In genomic region chr2:68774569-68775271, GRCh38 we compare ENCODE assay signal across 8 cellular contexts. TPM values are rescaled to one million over a fixed set of nuclear protein-coding genes. Genes with fewer than 3 reads are reported as not detected.
DNase-seq lines count a peak whose midpoint lies in the region; ATAC-seq and TF ChIP-seq lines count a peak whose summit lies in the region.

No MANE protein-coding gene starts in this region.

- intact Hi-C loops in left lung (cut with DNase I): no loop called here

- DNase-seq in GM13977 (ENCODE audit: low spot score): peak; percentile 67
- peak; percentile 56 to 95 (median 92) for DNase-seq in Peyer's patch
- peak; percentile 58 to 83 for DNase-seq in activated naive CD4-positive, alpha-beta T cell treated with anti-CD3 and anti-CD28 coated beads, Interleukin-2, amount 50 U/mL, for 72 hours (ENCODE audit: low spot score in 2 of 2)
- DNase-seq in left lung: peak; percentile 76 to 95
- DNase-seq in stimulated activated naive CD4-positive, alpha-beta T cell (lab: John Stamatoyannopoulos, UW): peak in 5 of 6 experiments; percentile 20 to 41 (median 30)
- no peak for DNase-seq in NCI-H1105 (lab: John Stamatoyannopoulos, UW)
- DNase-seq in occipital lobe (lab: John Stamatoyannopoulos, UW): no peak

- H3K4me1 ChIP-seq in Peyer's patch (peaks cover 0 to 32% (median 17%) of the 10 kb centered on the region in 4 donors), left lung (peaks cover 27 to 95% of the 10 kb centered on the region in 2 donors)

- H3K36me3 ChIP-seq in Peyer's patch: no peaks in the 10 kb centered on the region
- no peaks in the 10 kb centered on the region for H3K36me3 ChIP-seq in left lung

- in situ Hi-C loops in GM13977 (cut with MboI; ENCODE audit: low pct_unique_long_range_greater_than_20kb, low sequenced_read_pairs, unreplicated experiment): loop anchor here (10.0 kb wide), 1 partner anchor 130 kb away; no protein-coding TSS in a partner anchor

- TF ChIP-seq POLR2A in Peyer's patch (IDR thresholded peaks at IDR 0.05): peak in 1 of 2 donors; percentile 50

- ATAC-seq in HG02798 (IDR thresholded peaks at IDR 0.05; ENCODE audit: poor library complexity, unreplicated experiment) (peak; percentile 90), left lung (peak; percentile 72)
- peak; percentile 72 to 83 for ATAC-seq in activated naive CD4-positive, alpha-beta T cell treated with anti-CD3 and anti-CD28 coated beads, Interleukin-2, amount 50 U/mL, for 72 hours

- peak overlapping the region; percentile 51 to 89 for H3K27ac Mint-ChIP-seq in activated naive CD4-positive, alpha-beta T cell treated with anti-CD3 and anti-CD28 coated beads, Interleukin-2, amount 50 U/mL, for 72 hours

- peak overlapping the region; percentile 34 to 61 (median 47) for H3K4me3 ChIP-seq in Peyer's patch
- H3K4me3 ChIP-seq in left lung: peak overlapping the region; percentile 16 to 41

- H3K36me3 Mint-ChIP-seq in activated naive CD4-positive, alpha-beta T cell treated with anti-CD3 and anti-CD28 coated beads, Interleukin-2, amount 50 U/mL, for 72 hours: peaks cover 33 to 37% of the 10 kb centered on the region in 2 donors

- peak overlapping the region; percentile 81 to 94 (median 90) for H3K27ac ChIP-seq in Peyer's patch
- H3K27ac ChIP-seq in left lung: peak overlapping the region; percentile 79 to 96

- no peaks in the 10 kb centered on the region for H3K9me3 Mint-ChIP-seq in activated naive CD4-positive, alpha-beta T cell treated with anti-CD3 and anti-CD28 coated beads, Interleukin-2, amount 50 U/mL, for 72 hours

- no peaks in the 10 kb centered on the region for H3K27me3 ChIP-seq in Peyer's patch
- H3K27me3 ChIP-seq in left lung: no peaks in the 10 kb centered on the region

- TF ChIP-seq CTCF in GM13977 (IDR thresholded peaks at IDR 0.05; ENCODE audit: extremely low read depth, insufficient read depth, missing control alignments): peak; percentile 5
- no peak for TF ChIP-seq CTCF in Peyer's patch (IDR thresholded peaks at IDR 0.05)
- TF ChIP-seq CTCF in left lung (IDR thresholded peaks at IDR 0.05): no peak

- H3K9me3 ChIP-seq in Peyer's patch: no peaks in the 10 kb centered on the region
- H3K9me3 ChIP-seq in left lung: no peaks in the 10 kb centered on the region

RNA-seq across cellular contexts. Expression of gene ARHGAP25, which starts 40.1 kb away (rescaled TPM):
- total RNA-seq in Peyer's patch: 10 to 100 TPM in 2 of 4 donors, 1 to 10 TPM in 2; 4.9 to 82.5 (median 8.7) TPM
- total RNA-seq in activated naive CD4-positive, alpha-beta T cell treated with anti-CD3 and anti-CD28 coated beads, Interleukin-2, amount 50 U/mL, for 72 hours: 10 to 100 TPM; 37.7 to 43.0 TPM
- 10 to 100 TPM; 16.5 to 43.5 TPM for total RNA-seq in left lung
- 2.0 TPM for total RNA-seq in occipital lobe

Comparison
In these comparisons a context has a peak if more than half of its experiments do, and no peak if none do; other contexts are left out.
1. DNase-seq: peak in GM13977 (single experiment), Peyer's patch (3 of 3), activated naive CD4-positive, alpha-beta T cell treated with anti-CD3 and anti-CD28 coated beads, Interleukin-2, amount 50 U/mL, for 72 hours (2 of 2), left lung (2 of 2) and stimulated activated naive CD4-positive, alpha-beta T cell (5 of 6); none in NCI-H1105 (single experiment) and occipital lobe (single experiment).
2. Peak in every context shown above with its lines, with median percentiles within 50 percentile points of each other: ATAC-seq.